In the genomic region with DNA sequence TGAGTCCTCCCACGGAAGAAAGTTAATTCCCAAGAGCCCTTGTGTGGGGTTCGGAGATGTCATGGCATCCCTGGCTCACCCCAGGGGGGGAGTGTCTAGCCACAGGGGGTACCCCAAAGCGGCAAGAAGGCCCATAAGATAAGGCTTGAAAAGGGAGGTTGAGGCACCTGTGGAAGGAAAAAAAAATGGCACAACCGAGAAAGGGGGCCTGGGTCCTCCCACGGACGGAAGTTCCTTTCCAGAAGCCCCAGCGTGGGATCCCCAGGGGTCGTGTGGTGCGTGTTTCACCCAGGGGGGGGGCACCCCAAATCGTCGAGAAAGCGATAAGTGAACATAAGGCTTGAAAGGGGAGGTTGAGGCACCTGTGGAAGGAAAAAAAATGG, we compare ENCODE assay signal across 31 cellular contexts.
"Had no signal": no experiment of that assay in that cellular context is flagged by ENCODE, and none has a peak within 500 bp of the region (broad histone marks: within the 10 kb centered on the region; RNA-seq: fewer than 3 reads in every experiment).

No MANE protein-coding gene starts in this region.

- H3K27me3 Mint-ChIP-seq: activated CD4-positive, alpha-beta T cell treated with anti-CD3 and anti-CD28 coated beads for 36 hours; activated T-cell treated with anti-CD3 and anti-CD28 coated beads, Interleukin-2, amount 50 U/mL, for 24 hours; dendritic cell treated with granulocyte-macrophage colony-stimulating factor and Interleukin-4, amounts not matched to agents 40 ng/mL and 50 ng/mL, for 4 days; stimulated activated naive B cell treated with anti-CD40 and anti-IgM and Interleukin-4, amounts not matched to agents 10 μg/mL and 1 μg/mL and 100 μg/mL, for 72 hours had no signal

- H3K27ac Mint-ChIP-seq: activated CD4-positive, alpha-beta T cell treated with anti-CD3 and anti-CD28 coated beads for 36 hours; activated naive CD4-positive, alpha-beta T cell treated with anti-CD3 and anti-CD28 coated beads, Interleukin-2, amount 50 U/mL, for 72 hours; activated T-cell treated with anti-CD3 and anti-CD28 coated beads, Interleukin-2, amount 50 U/mL, for 24 hours; dendritic cell treated with granulocyte-macrophage colony-stimulating factor and Interleukin-4, amounts not matched to agents 40 ng/mL and 50 ng/mL, for 4 days; nephron progenitor cell; stimulated activated naive B cell treated with anti-CD40 and anti-IgM and Interleukin-4, amounts not matched to agents 10 μg/mL and 1 μg/mL and 100 μg/mL, for 72 hours; WTC11 had no signal

- H3K4me1 Mint-ChIP-seq: activated CD4-positive, alpha-beta T cell treated with anti-CD3 and anti-CD28 coated beads for 36 hours; nephron progenitor cell; stimulated activated naive B cell treated with anti-CD40 and anti-IgM and Interleukin-4, amounts not matched to agents 10 μg/mL and 1 μg/mL and 100 μg/mL, for 72 hours; WTC11 had no signal

- ATAC-seq: activated CD4-positive, alpha-beta T cell treated with anti-CD3 and anti-CD28 coated beads for 36 hours; activated naive CD4-positive, alpha-beta T cell treated with anti-CD3 and anti-CD28 coated beads, Interleukin-2, amount 50 U/mL, for 72 hours; foreskin keratinocyte; heart left ventricle; left lung; mucosa of descending colon; sciatic nerve; SK-N-SH treated with all-trans-retinoic acid at 6 μM for 48 hours; stimulated activated naive B cell treated with anti-CD40 and anti-IgM and Interleukin-4, amounts not matched to agents 10 μg/mL and 1 μg/mL and 100 μg/mL, for 72 hours; WTC11 had no signal

- H3K36me3 ChIP-seq: breast epithelium, esophagus muscularis mucosa, heart left ventricle, left lung, neutrophil, ovary, prostate gland, stomach, tibial artery had no signal

- H3K4me3 ChIP-seq: breast epithelium, esophagus muscularis mucosa, heart left ventricle, left lung, lung, mucosa of descending colon, ovary, prostate gland, skin epidermis, stomach, tibial artery had no signal

- DNase-seq: activated CD4-positive, alpha-beta T cell treated with anti-CD3 and anti-CD28 coated beads for 36 hours; activated naive CD4-positive, alpha-beta T cell; central memory CD4-positive, alpha-beta T cell; foreskin keratinocyte; kidney glomerular epithelial cell; mesendoderm; nephron progenitor cell; retina; stimulated activated CD4-positive, alpha-beta T cell treated with anti-CD3 and anti-CD28 coated beads, Interleukin-1b, Interleukin-23, amount 100 ng/mL, for 48 hours; stimulated activated CD4-positive, alpha-beta T cell treated with anti-CD3 and anti-CD28 coated beads, Interleukin-4, amount 100 ng/mL, for 4 hours; stimulated activated CD8-positive, alpha-beta memory T cell treated with anti-CD3 and anti-CD28 coated beads, Interleukin-4, amount 100 ng/mL, for 48 hours; stimulated activated naive B cell treated with anti-CD40 and anti-IgM and Interleukin-4, amounts not matched to agents 10 μg/mL and 1 μg/mL and 100 μg/mL, for 72 hours; stomach; T-helper 2 cell had no signal

- H3K4me1 ChIP-seq: breast epithelium, esophagus muscularis mucosa, foreskin keratinocyte, heart left ventricle, left lung, prostate gland, stomach, tibial artery had no signal

- H3K9me3 ChIP-seq: prostate gland had no signal

- H3K27me3 ChIP-seq: breast epithelium, esophagus muscularis mucosa, foreskin keratinocyte, left lung, neutrophil, ovary, stomach, tibial artery had no signal

- H3K27ac ChIP-seq: breast epithelium, esophagus muscularis mucosa, foreskin keratinocyte, heart left ventricle, left lung, neutrophil, ovary, prostate gland, skin epidermis, stomach, tibial artery had no signal

- H3K4me3 Mint-ChIP-seq: activated CD4-positive, alpha-beta T cell treated with anti-CD3 and anti-CD28 coated beads for 36 hours; activated T-cell treated with anti-CD3 and anti-CD28 coated beads, Interleukin-2, amount 50 U/mL, for 24 hours; dendritic cell treated with granulocyte-macrophage colony-stimulating factor and Interleukin-4, amounts not matched to agents 40 ng/mL and 50 ng/mL, for 4 days; nephron progenitor cell; stimulated activated naive B cell treated with anti-CD40 and anti-IgM and Interleukin-4, amounts not matched to agents 10 μg/mL and 1 μg/mL and 100 μg/mL, for 72 hours; WTC11 had no signal
